1 cellular context compared by ENCODE assay signal in the genomic region with DNA sequence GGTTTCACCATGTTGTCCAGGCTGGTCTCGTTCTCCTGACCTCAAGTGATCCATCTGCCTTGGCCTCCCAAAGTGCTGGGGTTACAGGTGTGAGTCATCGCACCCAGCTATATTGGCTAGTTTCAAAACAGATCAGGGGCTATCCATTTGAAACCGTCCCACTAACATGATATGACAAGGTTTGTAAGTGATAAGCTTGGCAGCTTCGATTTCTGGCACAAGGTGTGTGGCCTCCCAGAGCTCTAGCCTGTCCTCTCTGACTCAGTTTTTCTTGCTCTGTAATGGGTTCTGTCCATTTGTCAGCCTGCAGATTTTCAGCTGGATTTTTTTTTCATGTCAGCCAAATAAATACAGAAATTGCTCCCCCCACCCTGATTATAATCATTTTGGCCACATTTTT.
TF ChIP-seq lines count a peak whose summit lies in the region.

No MANE protein-coding gene starts in this region.

TF ChIP-seq in HepG2, 621 proteins besides CTCF, POLR2A, EP300 and RAD21:
- TF ChIP-seq ZEB1 (IDR thresholded peaks at IDR 0.05; ENCODE audit: insufficient replicate concordance, low read depth), result no peak
- TF ChIP-seq MTA3 (CRISPR knock-in tag; IDR thresholded peaks at IDR 0.05), result no peak
- no peak for TF ChIP-seq PRPF4 (IDR thresholded peaks at IDR 0.05; ENCODE audit: low read depth, low read length, poor library complexity, severe bottlenecking)
- no peak for TF ChIP-seq STAT5B (CRISPR knock-in tag; IDR thresholded peaks at IDR 0.05)
- TF ChIP-seq, protein P1, sequence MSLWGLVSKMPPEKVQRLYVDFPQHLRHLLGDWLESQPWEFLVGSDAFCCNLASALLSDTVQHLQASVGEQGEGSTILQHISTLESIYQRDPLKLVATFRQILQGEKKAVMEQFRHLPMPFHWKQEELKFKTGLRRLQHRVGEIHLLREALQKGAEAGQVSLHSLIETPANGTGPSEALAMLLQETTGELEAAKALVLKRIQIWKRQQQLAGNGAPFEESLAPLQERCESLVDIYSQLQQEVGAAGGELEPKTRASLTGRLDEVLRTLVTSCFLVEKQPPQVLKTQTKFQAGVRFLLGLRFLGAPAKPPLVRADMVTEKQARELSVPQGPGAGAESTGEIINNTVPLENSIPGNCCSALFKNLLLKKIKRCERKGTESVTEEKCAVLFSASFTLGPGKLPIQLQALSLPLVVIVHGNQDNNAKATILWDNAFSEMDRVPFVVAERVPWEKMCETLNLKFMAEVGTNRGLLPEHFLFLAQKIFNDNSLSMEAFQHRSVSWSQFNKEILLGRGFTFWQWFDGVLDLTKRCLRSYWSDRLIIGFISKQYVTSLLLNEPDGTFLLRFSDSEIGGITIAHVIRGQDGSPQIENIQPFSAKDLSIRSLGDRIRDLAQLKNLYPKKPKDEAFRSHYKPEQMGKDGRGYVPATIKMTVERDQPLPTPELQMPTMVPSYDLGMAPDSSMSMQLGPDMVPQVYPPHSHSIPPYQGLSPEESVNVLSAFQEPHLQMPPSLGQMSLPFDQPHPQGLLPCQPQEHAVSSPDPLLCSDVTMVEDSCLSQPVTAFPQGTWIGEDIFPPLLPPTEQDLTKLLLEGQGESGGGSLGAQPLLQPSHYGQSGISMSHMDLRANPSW (CRISPR knock-in tag; IDR thresholded peaks at IDR 0.05; ENCODE audit: borderline replicate concordance), result no peak
- TF ChIP-seq, protein P2, sequence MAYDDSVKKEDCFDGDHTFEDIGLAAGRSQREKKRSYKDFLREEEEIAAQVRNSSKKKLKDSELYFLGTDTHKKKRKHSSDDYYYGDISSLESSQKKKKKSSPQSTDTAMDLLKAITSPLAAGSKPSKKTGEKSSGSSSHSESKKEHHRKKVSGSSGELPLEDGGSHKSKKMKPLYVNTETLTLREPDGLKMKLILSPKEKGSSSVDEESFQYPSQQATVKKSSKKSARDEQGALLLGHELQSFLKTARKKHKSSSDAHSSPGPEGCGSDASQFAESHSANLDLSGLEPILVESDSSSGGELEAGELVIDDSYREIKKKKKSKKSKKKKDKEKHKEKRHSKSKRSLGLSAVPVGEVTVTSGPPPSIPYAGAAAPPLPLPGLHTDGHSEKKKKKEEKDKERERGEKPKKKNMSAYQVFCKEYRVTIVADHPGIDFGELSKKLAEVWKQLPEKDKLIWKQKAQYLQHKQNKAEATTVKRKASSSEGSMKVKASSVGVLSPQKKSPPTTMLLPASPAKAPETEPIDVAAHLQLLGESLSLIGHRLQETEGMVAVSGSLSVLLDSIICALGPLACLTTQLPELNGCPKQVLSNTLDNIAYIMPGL (CRISPR knock-in tag; IDR thresholded peaks at IDR 0.05; ENCODE audit: borderline replicate concordance in 1 of 2, low read depth in 1 of 2), result no peak
- no peak for TF ChIP-seq ERF (CRISPR knock-in tag; IDR thresholded peaks at IDR 0.05)
- TF ChIP-seq FOSL2 (CRISPR knock-in tag; IDR thresholded peaks at IDR 0.05), result peak; percentile 54
- TF ChIP-seq, protein P3, sequence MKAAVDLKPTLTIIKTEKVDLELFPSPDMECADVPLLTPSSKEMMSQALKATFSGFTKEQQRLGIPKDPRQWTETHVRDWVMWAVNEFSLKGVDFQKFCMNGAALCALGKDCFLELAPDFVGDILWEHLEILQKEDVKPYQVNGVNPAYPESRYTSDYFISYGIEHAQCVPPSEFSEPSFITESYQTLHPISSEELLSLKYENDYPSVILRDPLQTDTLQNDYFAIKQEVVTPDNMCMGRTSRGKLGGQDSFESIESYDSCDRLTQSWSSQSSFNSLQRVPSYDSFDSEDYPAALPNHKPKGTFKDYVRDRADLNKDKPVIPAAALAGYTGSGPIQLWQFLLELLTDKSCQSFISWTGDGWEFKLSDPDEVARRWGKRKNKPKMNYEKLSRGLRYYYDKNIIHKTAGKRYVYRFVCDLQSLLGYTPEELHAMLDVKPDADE (CRISPR knock-in tag; IDR thresholded peaks at IDR 0.05), result no peak
- peak; percentile 72 for TF ChIP-seq ZNF629 (CRISPR knock-in tag; conservative IDR thresholded peaks at IDR 0.05)
- TF ChIP-seq HCFC1 (IDR thresholded peaks at IDR 0.05; ENCODE audit: low read depth, low read length), result no peak
- no peak for TF ChIP-seq CEBPG (CRISPR knock-in tag; IDR thresholded peaks at IDR 0.05)
